16 cellular contexts compared by ENCODE assay signal in genomic region chr2:42879913-42880737, GRCh38.
DNase-seq lines count a peak whose midpoint lies in the region; ATAC-seq and TF ChIP-seq lines count a peak whose summit lies in the region.
"Had no signal": no experiment of that assay in that cellular context is flagged by ENCODE, and none has a peak within 500 bp of the region (broad histone marks: within the 10 kb centered on the region; RNA-seq: fewer than 3 reads in every experiment).

No MANE protein-coding gene starts in this region.

- no peak for TF ChIP-seq RAD21 in liver (IDR thresholded peaks at IDR 0.05)

- H3K9me3 ChIP-seq in liver (ENCODE audit: control insufficient read depth in 4 of 4, low read length in 3 of 4) (no peaks in the 10 kb centered on the region), subcutaneous abdominal adipose tissue (ENCODE audit: control insufficient read depth in 5 of 5, low read length in 5 of 5) (no peaks in the 10 kb centered on the region)

- H3K27ac ChIP-seq in liver (ENCODE audit: low read depth in 1 of 2, low read length in 2 of 2) (peak overlapping the region; percentile 26 to 38), subcutaneous abdominal adipose tissue (ENCODE audit: low read depth, low read length) (peak overlapping the region; percentile 61), substantia nigra (ENCODE audit: low read depth, low read length, poor library complexity, severe bottlenecking) (no peak overlapping the region)
- H3K27ac ChIP-seq: neural progenitor cell, SK-N-MC had no signal

- no peak overlapping the region for H3K4me3 ChIP-seq in epithelial cell of esophagus (ENCODE audit: low read length)
- H3K4me3 ChIP-seq in liver (ENCODE audit: low read depth in 1 of 3, low read length in 3 of 3), result no peak overlapping the region
- H3K4me3 ChIP-seq in subcutaneous abdominal adipose tissue (ENCODE audit: low read depth in 1 of 5, low read length in 5 of 5), result peak overlapping the region in 1 of 5 donors; percentile 1
- H3K4me3 ChIP-seq: neural progenitor cell, SK-N-MC had no signal

- DNase-seq in UCSD-AML1 (lab: John Stamatoyannopoulos, UW; ENCODE audit: unreplicated experiment) (peak; percentile 68), epithelial cell of esophagus (ENCODE audit: low read depth) (peak; percentile 44), chondrocyte (ENCODE audit: low spot score) (no peak), DMS114 treated with DMSO at 0.1 percent for 48 hours (lab: John Stamatoyannopoulos, UW; ENCODE audit: unreplicated experiment) (no peak), substantia nigra (lab: John Stamatoyannopoulos, UW) (no peak)
- DNase-seq: activated B cell treated with CpG ODN at 0.5 μM for 24 hours; CD4-positive, alpha-beta memory T cell; immature natural killer cell; NCI-H187 treated with DMSO at 0.1 percent for 48 hours; stimulated activated CD4-positive, alpha-beta T cell treated with anti-CD3 and anti-CD28 coated beads, Interleukin-1b, Interleukin-23, amount 100 ng/mL, for 48 hours had no signal

- H3K9me3 Mint-ChIP-seq in chondrocyte (ENCODE audit: low read depth), result no peaks in the 10 kb centered on the region
- H3K9me3 Mint-ChIP-seq: activated B cell treated with CpG ODN at 0.5 μM for 24 hours; CD4-positive, alpha-beta memory T cell; immature natural killer cell; neural progenitor cell had no signal

- no peaks in the 10 kb centered on the region for H3K36me3 Mint-ChIP-seq in chondrocyte (ENCODE audit: low read depth)
- H3K36me3 Mint-ChIP-seq: brain; CD4-positive, alpha-beta memory T cell; immature natural killer cell; neural progenitor cell had no signal

- H3K4me1 ChIP-seq in liver (ENCODE audit: control insufficient read depth in 4 of 4, insufficient read depth in 4 of 4, low read length in 3 of 4) (no peaks in the 10 kb centered on the region), subcutaneous abdominal adipose tissue (ENCODE audit: control insufficient read depth in 5 of 5, insufficient read depth in 5 of 5, low read length in 5 of 5) (peaks cover 21 to 70% (median 55%) of the 10 kb centered on the region in 5 donors)
- H3K4me1 ChIP-seq: neural progenitor cell had no signal

- H3K27me3 Mint-ChIP-seq in chondrocyte (ENCODE audit: low read depth), result no peaks in the 10 kb centered on the region
- H3K27me3 Mint-ChIP-seq: activated B cell treated with CpG ODN at 0.5 μM for 24 hours; CD4-positive, alpha-beta memory T cell had no signal

- H3K4me3 Mint-ChIP-seq in chondrocyte (ENCODE audit: unreplicated experiment), result no peak overlapping the region
- H3K4me3 Mint-ChIP-seq: activated B cell treated with CpG ODN at 0.5 μM for 24 hours; brain; CD4-positive, alpha-beta memory T cell; immature natural killer cell; neural progenitor cell had no signal

- H3K27me3 ChIP-seq in liver (ENCODE audit: control insufficient read depth in 4 of 4, insufficient read depth in 4 of 4, low read length in 3 of 4) (no peaks in the 10 kb centered on the region), subcutaneous abdominal adipose tissue (ENCODE audit: control insufficient read depth in 5 of 5, insufficient read depth in 4 of 5, low read length in 5 of 5) (no peaks in the 10 kb centered on the region)
- H3K27me3 ChIP-seq: neural progenitor cell had no signal

- no peak overlapping the region for H3K9ac ChIP-seq in liver (ENCODE audit: low read depth in 1 of 2, low read length in 2 of 2)
- peak overlapping the region in 1 of 5 donors; percentile 64 for H3K9ac ChIP-seq in subcutaneous abdominal adipose tissue (ENCODE audit: low read length in 5 of 5)
- H3K9ac ChIP-seq: neural progenitor cell had no signal

- no peak for ATAC-seq in HG02885 (IDR thresholded peaks at IDR 0.05; ENCODE audit: poor library complexity, unreplicated experiment)

- TF ChIP-seq CTCF in epithelial cell of esophagus (IDR thresholded peaks at IDR 0.05; ENCODE audit: insufficient read depth, low read depth, low read length, missing control alignments), result no peak
- no peak for TF ChIP-seq CTCF in liver (IDR thresholded peaks at IDR 0.05; ENCODE audit: low read depth, low read length, missing input control)
- no peak for TF ChIP-seq CTCF in chondrocyte (IDR thresholded peaks at IDR 0.05)

- 70% methylated on average over 18 of the region's 18 CpGs for WGBS in liver

- no peak overlapping the region for H3K27ac Mint-ChIP-seq in chondrocyte (ENCODE audit: unreplicated experiment)
- H3K27ac Mint-ChIP-seq: activated B cell treated with CpG ODN at 0.5 μM for 24 hours, immature natural killer cell, neural progenitor cell had no signal

- H3K4me1 Mint-ChIP-seq in chondrocyte (ENCODE audit: low read depth), result no peaks in the 10 kb centered on the region
- H3K4me1 Mint-ChIP-seq: activated B cell treated with CpG ODN at 0.5 μM for 24 hours, immature natural killer cell had no signal

- no peaks in the 10 kb centered on the region for H3K36me3 ChIP-seq in liver (ENCODE audit: control insufficient read depth in 4 of 4, insufficient read depth in 3 of 4, low read depth in 1 of 4, low read length in 3 of 4)
- H3K36me3 ChIP-seq in subcutaneous abdominal adipose tissue (ENCODE audit: control insufficient read depth in 5 of 5, insufficient read depth in 5 of 5, low read length in 5 of 5), result no peaks in the 10 kb centered on the region
- H3K36me3 ChIP-seq: neural progenitor cell had no signal

TF ChIP-seq in liver, 16 proteins besides CTCF, POLR2A, EP300 and RAD21:
- TF ChIP-seq MAX (IDR thresholded peaks at IDR 0.05), result no peak
- TF ChIP-seq NR2F2 (IDR thresholded peaks at IDR 0.05), result peak; percentile 78

Comparison
In these comparisons a context has a peak if more than half of its experiments do, and no peak if none do; other contexts are left out.
1. DNase-seq: peak in UCSD-AML1 (single experiment) and epithelial cell of esophagus (single experiment); none in chondrocyte (single experiment), DMS114 treated with DMSO at 0.1 percent for 48 hours (single experiment) and substantia nigra (0 of 49).